In genomic region chr17:39652635-39653315, GRCh38 we compare ENCODE assay signal across 9 cellular contexts. TPM values are rescaled to one million over a fixed set of nuclear protein-coding genes. Genes with fewer than 3 reads are reported as not detected.
A peak's percentile ranks its signal among the peaks of the same experiment; 100 is the strongest.
DNase-seq lines count a peak whose midpoint lies in the region; ATAC-seq, FAIRE-seq and TF ChIP-seq lines count a peak whose summit lies in the region.
"Had no signal": no experiment of that assay in that cellular context is flagged by ENCODE, and none has a peak within 500 bp of the region (broad histone marks: within the 10 kb centered on the region; RNA-seq: fewer than 3 reads in every experiment).

No MANE protein-coding gene starts in this region.

- peak overlapping the region; percentile 12; the same call in 1 of the 2 replicates for H3K4me2 ChIP-seq in K562 (ENCODE audit: insufficient read depth, low read length)

- H3K9ac ChIP-seq in K562 (ENCODE audit: insufficient read depth in 1 of 2, low read depth in 2 of 2, low read length in 2 of 2) = peak overlapping the region in 1 of 2 experiments; percentile 89; a peak in 2 of 4 replicates

- peak overlapping the region; percentile 49 to 93 (median 76) for H3K27ac Mint-ChIP-seq in naive thymus-derived CD8-positive, alpha-beta T cell

- H3K4me1 ChIP-seq in K562 (replicated peaks in 1 of 2; ENCODE audit: control insufficient read depth in 2 of 2, insufficient read depth in 2 of 2, low read length in 2 of 2) = peaks cover 53 to 61% of the 10 kb centered on the region in 2 experiments

- H3K36me3 Mint-ChIP-seq in naive thymus-derived CD8-positive, alpha-beta T cell = peaks cover 0 to 19% (median 1%) of the 10 kb centered on the region in 3 donors

- no peaks in the 10 kb centered on the region for H3K9me1 ChIP-seq in K562 (ENCODE audit: control insufficient read depth, insufficient read depth, low read length)

- peak overlapping the region; percentile 34; the same call in 2 of the 3 replicates for H3K27ac ChIP-seq in K562 (ENCODE audit: extremely low read depth, low read depth, low read length)

- H3K79me2 ChIP-seq in K562 (ENCODE audit: control insufficient read depth, insufficient read depth, low read length) = peaks cover 52% of the 10 kb centered on the region

- no peak overlapping the region for H3K4me3 ChIP-seq in K562

- H3K27me3 Mint-ChIP-seq in naive thymus-derived CD8-positive, alpha-beta T cell = no peaks in the 10 kb centered on the region

- POLR2A ChIA-PET in K562 (lab: Yijun Ruan, JAX) = interaction anchor here (0.7 to 1.2 kb wide), 4 partner anchors 9 to 97 kb away, joined by 3 to 6 read pairs (median 4); no protein-coding TSS in a partner anchor
- POLR2A ChIA-PET in naive thymus-derived CD8-positive, alpha-beta T cell (lab: Charles Lee) = interaction anchor here (1.1 to 3.0 kb wide), 4 partner anchors 10 to 30 kb away, joined by 3 to 11 read pairs (median 7); no protein-coding TSS in a partner anchor

- peak overlapping the region in 2 of 10 donors; percentile 3 to 14 for H3K4me3 Mint-ChIP-seq in naive thymus-derived CD8-positive, alpha-beta T cell

- CTCF ChIA-PET in K562 (lab: Yijun Ruan, JAX; ENCODE audit: low intra/inter-chr PET ratio) = interaction anchor here (0.7 to 3.3 kb wide), 2 partner anchors 30 to 78 kb away, joined by 4 to 38 read pairs; no protein-coding TSS in a partner anchor

- TF ChIP-seq EP300 in K562 (IDR thresholded peaks at IDR 0.05; ENCODE audit: low read length) = no peak

- no peak for FAIRE-seq in K562 (lab: Jason Lieb, UNC)
- FAIRE-seq: RCC 7860 had no signal

- no peaks in the 10 kb centered on the region for H3K9me3 Mint-ChIP-seq in naive thymus-derived CD8-positive, alpha-beta T cell

- TF ChIP-seq POLR2A in K562 (conservative IDR thresholded peaks at IDR 0.05) = no peak

- 42% methylated on average over 6 of the region's 6 CpGs for WGBS in K562 (ENCODE audit: insufficient coverage, low coverage, missing lambda C conversion rate)

- H3K36me3 ChIP-seq in K562 (ENCODE audit: control insufficient read depth, insufficient read depth, low read length) = peaks cover 40% of the 10 kb centered on the region

- ATAC-seq in K562 (no peak; the same call in 2 of the 3 replicates), HG02840 (IDR thresholded peaks at IDR 0.05; ENCODE audit: low FRiP score, unreplicated experiment) (no peak)
- ATAC-seq in naive thymus-derived CD8-positive, alpha-beta T cell = no peak

- intact Hi-C loops in K562 (cut with micrococcal nuclease) = no loop called here

- no peak for TF ChIP-seq RAD21 in K562 (CRISPR knock-in tag; conservative IDR thresholded peaks at IDR 0.05 in 1 of 2, IDR thresholded peaks at IDR 0.05 in 1 of 2)

- no TSS peak for BruUV-seq in K562 (replicated peaks; lab: Mats Ljungman, UMichigan)

- in situ Hi-C loops in K562 (cut with MboI) = no loop called here

- no peaks in the 10 kb centered on the region for H4K20me1 ChIP-seq in K562 (replicated peaks; ENCODE audit: control insufficient read depth, insufficient read depth, low read length)

- no peak overlapping the region for H2AFZ ChIP-seq in K562 (ENCODE audit: low read depth, low read length)

- TF ChIP-seq CTCF in K562 (IDR thresholded peaks at IDR 0.05 in 2 of 3, conservative IDR thresholded peaks at IDR 0.05 in 1 of 3; ENCODE audit: insufficient read depth in 2 of 3, low read depth in 1 of 3, low read length in 3 of 3) = no peak

- peak; percentile 88 for DNase-seq in ELF-1 (ENCODE audit: low read depth, low spot score)
- DNase-seq in K562 (ENCODE audit: extremely low read depth in 1 of 4, low spot score in 3 of 4) = no peak
- no peak for DNase-seq in naive thymus-derived CD8-positive, alpha-beta T cell
- no peak for DNase-seq in stimulated activated naive CD4-positive, alpha-beta T cell treated with Interleukin-2 at 50 U/mL for 16 hours (lab: John Stamatoyannopoulos, UW)
- no peak for DNase-seq in NCI-H345 (lab: John Stamatoyannopoulos, UW)
- DNase-seq: activated gamma-delta T cell treated with Interleukin-2 at 50 U/mL for 16 hours, left cardiac atrium had no signal

- H3K4me1 Mint-ChIP-seq in naive thymus-derived CD8-positive, alpha-beta T cell = peaks cover 41 to 73% (median 62%) of the 10 kb centered on the region in 4 donors

- H3K27me3 ChIP-seq in K562 (ENCODE audit: control insufficient read depth in 2 of 2, insufficient read depth in 2 of 2, low read length in 2 of 2) = no peaks in the 10 kb centered on the region

- H3K9me3 ChIP-seq in K562 (replicated peaks; ENCODE audit: control insufficient read depth, insufficient read depth, low read depth, low read length) = no peaks in the 10 kb centered on the region

RNA-seq across cellular contexts. Expression of gene TCAP, which starts 12.4 kb away (rescaled TPM):
- total RNA-seq in K562 (2011; cell fraction: chromatin; rRNA removed; ENCODE audit: low replicate concordance) = 3.6 and 11.8 TPM in 2 replicates
- total RNA-seq in K562 (2011; cell fraction: nucleolus; rRNA removed) = 6.8 and 7.2 TPM in 2 replicates
- total RNA-seq in K562 (2011; cell fraction: nucleoplasm; rRNA removed) = 5.1 and 6.0 TPM in 2 replicates
- total RNA-seq in K562 (2014; rRNA removed) = 0.82 and 1.2 TPM in 2 replicates
- total RNA-seq in K562 (2014; rRNA removed; fragmentation: Illumina TruSeq; extraction: Trizol) = 0.29 and 0.33 TPM in 2 replicates
- total RNA-seq in K562 (2015; rRNA removed; fragmentation: Illumina TruSeq; extraction: Trizol) = 0.98 and 1.4 TPM in 2 replicates
- total RNA-seq in K562 (2021) = 1.1 and 1.4 TPM in 2 replicates
- 0.58 and 0.67 TPM in 2 replicates for polyA plus RNA-seq in K562 (2011; rRNA removed)
- 0.34 and 0.92 TPM in 2 replicates for polyA plus RNA-seq in K562 (2011; cell fraction: cytosol; rRNA removed)
- polyA plus RNA-seq in K562 (2011; cell fraction: nucleus; rRNA removed) = 3.7 and 7.7 TPM in 2 replicates
- polyA plus RNA-seq in K562 (2012) = 1.4 and 3.2 TPM in 2 replicates
- polyA plus RNA-seq in K562 (2014; fragmentation: Illumina TruSeq; extraction: Trizol) = 0.65 and 0.73 TPM in 2 replicates
- not detected for polyA plus RNA-seq in K562 (2014; fragmentation: Nextera tagmentation; extraction: Ambion mirVana)
- polyA plus RNA-seq in K562 (2014; rRNA removed) = 0.86 and 1.4 TPM in 2 replicates
- 0.33 and 0.53 TPM in 2 replicates for polyA minus RNA-seq in K562 (2011; rRNA and poly(A)+ RNA removed)
- not detected in 2 replicates for polyA minus RNA-seq in K562 (2011; cell fraction: cytosol; rRNA and poly(A)+ RNA removed)
- 1.6 and 2.2 TPM in 2 replicates for polyA minus RNA-seq in K562 (2011; cell fraction: nucleus; rRNA and poly(A)+ RNA removed)
- total RNA-seq in naive thymus-derived CD8-positive, alpha-beta T cell = 10 to 100 TPM in 1 of 2 experiments, 1 to 10 TPM in 1; 8.5 to 10.3 TPM
- polyA plus RNA-seq in naive thymus-derived CD8-positive, alpha-beta T cell = under 1 TPM in 1 of 3 donors, not detected in 2; 0.11 TPM

RNA-seq across cellular contexts. Expression of gene PNMT, which starts 15.5 kb away (rescaled TPM):
- total RNA-seq in K562 (2011; cell fraction: chromatin; rRNA removed; ENCODE audit: low replicate concordance) = 0.81 and 8.9 TPM in 2 replicates
- total RNA-seq in K562 (2011; cell fraction: nucleolus; rRNA removed) = 7.3 and 7.9 TPM in 2 replicates
- 6.0 and 8.4 TPM in 2 replicates for total RNA-seq in K562 (2011; cell fraction: nucleoplasm; rRNA removed)
- total RNA-seq in K562 (2014; rRNA removed) = 15.8 and 18.1 TPM in 2 replicates
- total RNA-seq in K562 (2014; rRNA removed; fragmentation: Illumina TruSeq; extraction: Trizol) = 2.0 and 3.0 TPM in 2 replicates
- 9.0 and 9.6 TPM in 2 replicates for total RNA-seq in K562 (2015; rRNA removed; fragmentation: Illumina TruSeq; extraction: Trizol)
- 17.2 and 17.4 TPM in 2 replicates for total RNA-seq in K562 (2021)
- polyA plus RNA-seq in K562 (2011; rRNA removed) = 3.3 and 5.8 TPM in 2 replicates
- 3.3 and 24.0 TPM in 2 replicates for polyA plus RNA-seq in K562 (2011; cell fraction: cytosol; rRNA removed)
- polyA plus RNA-seq in K562 (2011; cell fraction: nucleus; rRNA removed) = 8.7 and 33.8 TPM in 2 replicates
- polyA plus RNA-seq in K562 (2012) = 23.3 and 34.1 TPM in 2 replicates
- 3.1 and 9.3 TPM in 2 replicates for polyA plus RNA-seq in K562 (2014; fragmentation: Illumina TruSeq; extraction: Trizol)
- 1 to 10 TPM in 1 of 2 experiments, under 1 TPM in 1; 0.55 to 1.5 TPM for polyA plus RNA-seq in K562 (2014; fragmentation: Nextera tagmentation; extraction: Ambion mirVana)
- polyA plus RNA-seq in K562 (2014; rRNA removed) = 17.8 and 20.0 TPM in 2 replicates
- polyA minus RNA-seq in K562 (2011; rRNA and poly(A)+ RNA removed) = 0.21 and 1.8 TPM in 2 replicates
- 1.5 and 6.7 TPM in 2 replicates for polyA minus RNA-seq in K562 (2011; cell fraction: cytosol; rRNA and poly(A)+ RNA removed)
- 1.00 and 1.8 TPM in 2 replicates for polyA minus RNA-seq in K562 (2011; cell fraction: nucleus; rRNA and poly(A)+ RNA removed)
- 1 to 10 TPM in 1 of 2 experiments, under 1 TPM in 1; 0.91 to 1.2 TPM for total RNA-seq in naive thymus-derived CD8-positive, alpha-beta T cell
- under 1 TPM in 2 of 3 donors, not detected in 1; 0.43 to 0.64 TPM for polyA plus RNA-seq in naive thymus-derived CD8-positive, alpha-beta T cell

RNA-seq across cellular contexts. Expression of gene STARD3, which starts 15.8 kb away (rescaled TPM):
- total RNA-seq in K562 (2011; cell fraction: chromatin; rRNA removed; ENCODE audit: low replicate concordance) = 89.9 and 212 TPM in 2 replicates
- 162 and 190 TPM in 2 replicates for total RNA-seq in K562 (2011; cell fraction: nucleolus; rRNA removed)
- 132 TPM in 2 replicates for total RNA-seq in K562 (2011; cell fraction: nucleoplasm; rRNA removed)
- total RNA-seq in K562 (2014; rRNA removed) (41.1 and 46.0 TPM in 2 replicates), K562 (2014; rRNA removed; fragmentation: Illumina TruSeq; extraction: Trizol) (18.6 and 22.0 TPM in 2 replicates), K562 (2015; rRNA removed; fragmentation: Illumina TruSeq; extraction: Trizol) (31.6 and 32.1 TPM in 2 replicates), K562 (2021) (60.2 and 69.3 TPM in 2 replicates)
- polyA plus RNA-seq in K562 (2011; rRNA removed) (64.4 and 64.9 TPM in 2 replicates), K562 (2014; fragmentation: Illumina TruSeq; extraction: Trizol) (51.1 and 62.4 TPM in 2 replicates), K562 (2014; fragmentation: Nextera tagmentation; extraction: Ambion mirVana) (1 to 10 TPM in 1 of 2 experiments, under 1 TPM in 1; 0.63 to 1.9 TPM), K562 (2014; rRNA removed) (79.9 and 87.0 TPM in 2 replicates)
- polyA plus RNA-seq in K562 (2011; cell fraction: cytosol; rRNA removed) = 45.8 and 114 TPM in 2 replicates
- polyA plus RNA-seq in K562 (2011; cell fraction: nucleus; rRNA removed) = 254 and 418 TPM in 2 replicates
- polyA plus RNA-seq in K562 (2012) = 58.5 and 83.7 TPM in 2 replicates
- polyA minus RNA-seq in K562 (2011; rRNA and poly(A)+ RNA removed) = 27.4 and 54.1 TPM in 2 replicates
- polyA minus RNA-seq in K562 (2011; cell fraction: cytosol; rRNA and poly(A)+ RNA removed) = 25.1 and 39.6 TPM in 2 replicates
- polyA minus RNA-seq in K562 (2011; cell fraction: nucleus; rRNA and poly(A)+ RNA removed) = 62.2 and 85.6 TPM in 2 replicates
- 100 to 1,000 TPM; 154 to 167 TPM for total RNA-seq in naive thymus-derived CD8-positive, alpha-beta T cell
- polyA plus RNA-seq in naive thymus-derived CD8-positive, alpha-beta T cell = 10 to 100 TPM; 37.4 to 51.6 (median 43.0) TPM

RNA-seq across cellular contexts. Expression of gene PPP1R1B, which starts 26.0 kb away (rescaled TPM):
- not detected in 2 replicates for total RNA-seq in K562 (2011; cell fraction: chromatin; rRNA removed; ENCODE audit: low replicate concordance)
- not detected in 2 replicates for total RNA-seq in K562 (2011; cell fraction: nucleolus; rRNA removed)
- total RNA-seq in K562 (2011; cell fraction: nucleoplasm; rRNA removed) = not detected in 2 replicates
- total RNA-seq in K562 (2014; rRNA removed) (not detected in 2 replicates), K562 (2014; rRNA removed; fragmentation: Illumina TruSeq; extraction: Trizol) (0.07 TPM in 1 of 2 replicates, not detected in the other), K562 (2015; rRNA removed; fragmentation: Illumina TruSeq; extraction: Trizol) (not detected in 2 replicates), K562 (2021) (0.18 TPM in 1 of 2 replicates, not detected in the other)
- polyA plus RNA-seq in K562 (2011; rRNA removed) (0.10 TPM in 1 of 2 replicates, not detected in the other), K562 (2014; fragmentation: Illumina TruSeq; extraction: Trizol) (0.10 TPM in 1 of 2 replicates, not detected in the other), K562 (2014; fragmentation: Nextera tagmentation; extraction: Ambion mirVana) (under 1 TPM in 1 of 2 experiments, not detected in 1; 0.07 TPM), K562 (2014; rRNA removed) (not detected in 2 replicates)
- polyA plus RNA-seq in K562 (2011; cell fraction: cytosol; rRNA removed) = 0.15 TPM in 1 of 2 replicates, not detected in the other
- polyA plus RNA-seq in K562 (2011; cell fraction: nucleus; rRNA removed) = 0.07 TPM in 1 of 2 replicates, not detected in the other
- 0.06 and 0.14 TPM in 2 replicates for polyA plus RNA-seq in K562 (2012)
- not detected in 2 replicates for polyA minus RNA-seq in K562 (2011; rRNA and poly(A)+ RNA removed)
- polyA minus RNA-seq in K562 (2011; cell fraction: cytosol; rRNA and poly(A)+ RNA removed) = not detected in 2 replicates
- not detected in 2 replicates for polyA minus RNA-seq in K562 (2011; cell fraction: nucleus; rRNA and poly(A)+ RNA removed)
- not detected for total RNA-seq in naive thymus-derived CD8-positive, alpha-beta T cell
- polyA plus RNA-seq in naive thymus-derived CD8-positive, alpha-beta T cell = not detected

RNA-seq across cellular contexts. Expression of gene PGAP3, which starts 35.1 kb away (rescaled TPM):
- 10.0 and 22.8 TPM in 2 replicates for total RNA-seq in K562 (2011; cell fraction: chromatin; rRNA removed; ENCODE audit: low replicate concordance)
- 19.2 and 22.0 TPM in 2 replicates for total RNA-seq in K562 (2011; cell fraction: nucleolus; rRNA removed)
- total RNA-seq in K562 (2011; cell fraction: nucleoplasm; rRNA removed) = 14.4 and 20.3 TPM in 2 replicates
- 4.5 and 5.5 TPM in 2 replicates for total RNA-seq in K562 (2014; rRNA removed)
- 2.1 and 4.0 TPM in 2 replicates for total RNA-seq in K562 (2014; rRNA removed; fragmentation: Illumina TruSeq; extraction: Trizol)
- total RNA-seq in K562 (2015; rRNA removed; fragmentation: Illumina TruSeq; extraction: Trizol) = 3.9 and 5.2 TPM in 2 replicates
- 7.5 and 9.4 TPM in 2 replicates for total RNA-seq in K562 (2021)
- polyA plus RNA-seq in K562 (2011; rRNA removed) = 5.3 and 6.0 TPM in 2 replicates
- polyA plus RNA-seq in K562 (2011; cell fraction: cytosol; rRNA removed) = 5.6 and 10.7 TPM in 2 replicates
- 18.7 and 30.5 TPM in 2 replicates for polyA plus RNA-seq in K562 (2011; cell fraction: nucleus; rRNA removed)
- 8.4 and 12.5 TPM in 2 replicates for polyA plus RNA-seq in K562 (2012)
- polyA plus RNA-seq in K562 (2014; fragmentation: Illumina TruSeq; extraction: Trizol) = 5.5 and 5.9 TPM in 2 replicates
- under 1 TPM; 0.38 to 0.76 TPM for polyA plus RNA-seq in K562 (2014; fragmentation: Nextera tagmentation; extraction: Ambion mirVana)
- 5.6 and 7.1 TPM in 2 replicates for polyA plus RNA-seq in K562 (2014; rRNA removed)
- 1.1 and 4.4 TPM in 2 replicates for polyA minus RNA-seq in K562 (2011; rRNA and poly(A)+ RNA removed)
- 2.8 and 8.3 TPM in 2 replicates for polyA minus RNA-seq in K562 (2011; cell fraction: cytosol; rRNA and poly(A)+ RNA removed)
- polyA minus RNA-seq in K562 (2011; cell fraction: nucleus; rRNA and poly(A)+ RNA removed) = 2.0 and 4.3 TPM in 2 replicates
- 10 to 100 TPM; 30.1 to 33.5 TPM for total RNA-seq in naive thymus-derived CD8-positive, alpha-beta T cell
- 10 to 100 TPM; 14.2 to 17.7 (median 15.5) TPM for polyA plus RNA-seq in naive thymus-derived CD8-positive, alpha-beta T cell
